20 cellular contexts compared by ENCODE assay signal in genomic region chr3:29212789-29213433, GRCh38.
DNase-seq lines count a peak whose midpoint lies in the region; ATAC-seq, FAIRE-seq and TF ChIP-seq lines count a peak whose summit lies in the region.
"Had no signal": no experiment of that assay in that cellular context is flagged by ENCODE, and none has a peak within 500 bp of the region (broad histone marks: within the 10 kb centered on the region; RNA-seq: fewer than 3 reads in every experiment).

No MANE protein-coding gene starts in this region.

- peak overlapping the region; percentile 18 for H3K4me3 Mint-ChIP-seq in activated naive CD8-positive, alpha-beta T cell treated with anti-CD3 and anti-CD28 coated beads, Interleukin-2, amount 10 ng/mL, durations not matched to agents 7 days and 5 days
- H3K4me3 Mint-ChIP-seq in activated naive CD8-positive, alpha-beta T cell treated with anti-CD3 and anti-CD28 coated beads, Interleukin-2, amount 50 U/mL, for 24 hours = no peak overlapping the region
- H3K4me3 Mint-ChIP-seq in stimulated activated effector memory CD8-positive, alpha-beta T cell treated with anti-CD3 and anti-CD28 coated beads, Interleukin-12 subunit alpha, Interleukin-12 subunit beta, amount 100 ng/mL, for 72 hours = no peak overlapping the region

- H4K20me1 ChIP-seq in PC-3 (ENCODE audit: low read length) = no peaks in the 10 kb centered on the region

- H3K4me1 Mint-ChIP-seq in activated naive CD8-positive, alpha-beta T cell treated with anti-CD3 and anti-CD28 coated beads, Interleukin-2, amount 10 ng/mL, durations not matched to agents 7 days and 5 days = peaks cover 4% of the 10 kb centered on the region
- H3K4me1 Mint-ChIP-seq in activated naive CD8-positive, alpha-beta T cell treated with anti-CD3 and anti-CD28 coated beads, Interleukin-2, amount 50 U/mL, for 24 hours = no peaks in the 10 kb centered on the region
- no peaks in the 10 kb centered on the region for H3K4me1 Mint-ChIP-seq in stimulated activated effector memory CD8-positive, alpha-beta T cell treated with anti-CD3 and anti-CD28 coated beads, Interleukin-12 subunit alpha, Interleukin-12 subunit beta, amount 100 ng/mL, for 72 hours

- no peaks in the 10 kb centered on the region for H3K79me2 ChIP-seq in PC-3 (ENCODE audit: low read length)

- peaks cover 12% of the 10 kb centered on the region for H3K4me1 ChIP-seq in PC-3 (ENCODE audit: insufficient read depth, low read length)

- intact Hi-C loops in PC-3 (cut with micrococcal nuclease) = no loop called here

- peaks cover 3% of the 10 kb centered on the region for H3K36me3 Mint-ChIP-seq in activated naive CD8-positive, alpha-beta T cell treated with anti-CD3 and anti-CD28 coated beads, Interleukin-2, amount 10 ng/mL, durations not matched to agents 7 days and 5 days
- H3K36me3 Mint-ChIP-seq in activated naive CD8-positive, alpha-beta T cell treated with anti-CD3 and anti-CD28 coated beads, Interleukin-2, amount 50 U/mL, for 24 hours (ENCODE audit: low read depth) = no peaks in the 10 kb centered on the region
- H3K36me3 Mint-ChIP-seq in stimulated activated effector memory CD8-positive, alpha-beta T cell treated with anti-CD3 and anti-CD28 coated beads, Interleukin-12 subunit alpha, Interleukin-12 subunit beta, amount 100 ng/mL, for 72 hours = no peaks in the 10 kb centered on the region

- no peaks in the 10 kb centered on the region for H3K9me3 ChIP-seq in PC-3 (ENCODE audit: low read length)

- no peaks in the 10 kb centered on the region for H3K27me3 Mint-ChIP-seq in activated naive CD8-positive, alpha-beta T cell treated with anti-CD3 and anti-CD28 coated beads, Interleukin-2, amount 10 ng/mL, durations not matched to agents 7 days and 5 days
- H3K27me3 Mint-ChIP-seq in activated naive CD8-positive, alpha-beta T cell treated with anti-CD3 and anti-CD28 coated beads, Interleukin-2, amount 50 U/mL, for 24 hours = peaks cover 2% of the 10 kb centered on the region

- peak overlapping the region; percentile 68 for H3K27ac Mint-ChIP-seq in activated naive CD8-positive, alpha-beta T cell treated with anti-CD3 and anti-CD28 coated beads, Interleukin-2, amount 10 ng/mL, durations not matched to agents 7 days and 5 days
- no peak overlapping the region for H3K27ac Mint-ChIP-seq in activated naive CD8-positive, alpha-beta T cell treated with anti-CD3 and anti-CD28 coated beads, Interleukin-2, amount 50 U/mL, for 24 hours
- no peak overlapping the region for H3K27ac Mint-ChIP-seq in stimulated activated effector memory CD8-positive, alpha-beta T cell treated with anti-CD3 and anti-CD28 coated beads, Interleukin-12 subunit alpha, Interleukin-12 subunit beta, amount 100 ng/mL, for 72 hours

- H3K27me3 ChIP-seq in PC-3 (ENCODE audit: low read length) = no peaks in the 10 kb centered on the region

- no peaks in the 10 kb centered on the region for H3F3A ChIP-seq in PC-3 (ENCODE audit: low read length, unreplicated experiment)

- FAIRE-seq in frontal cortex (lab: Jason Lieb, UNC) = no peak
- FAIRE-seq: H1, HepG2, RCC 7860 had no signal

- no peak overlapping the region for H3K9ac ChIP-seq in PC-3 (ENCODE audit: low read length)

- ATAC-seq in activated naive CD8-positive, alpha-beta T cell treated with anti-CD3 and anti-CD28 coated beads, Interleukin-2, amount 10 ng/mL, durations not matched to agents 7 days and 5 days (ENCODE audit: low read depth) = peak; percentile 81
- ATAC-seq in activated naive CD8-positive, alpha-beta T cell treated with anti-CD3 and anti-CD28 coated beads, Interleukin-2, amount 50 U/mL, for 24 hours = no peak
- no peak; the same call in 1 of the 2 replicates for ATAC-seq in PC-3
- ATAC-seq in stimulated activated effector memory CD8-positive, alpha-beta T cell treated with anti-CD3 and anti-CD28 coated beads, Interleukin-12 subunit alpha, Interleukin-12 subunit beta, amount 100 ng/mL, for 72 hours = peak; percentile 87
- ATAC-seq: HepG2 had no signal

- no peak for DNase-seq in activated naive CD8-positive, alpha-beta T cell treated with anti-CD3 and anti-CD28 coated beads, Interleukin-2, amount 10 ng/mL, durations not matched to agents 7 days and 5 days
- DNase-seq in activated naive CD8-positive, alpha-beta T cell treated with anti-CD3 and anti-CD28 coated beads, Interleukin-2, amount 50 U/mL, for 24 hours = no peak
- peak; percentile 43 for DNase-seq in PC-3
- DNase-seq in epithelial cell of prostate (ENCODE audit: low read depth, low spot score) = no peak
- no peak for DNase-seq in stimulated activated effector memory CD8-positive, alpha-beta T cell treated with anti-CD3 and anti-CD28 coated beads, Interleukin-12 subunit alpha, Interleukin-12 subunit beta, amount 100 ng/mL, for 72 hours (ENCODE audit: low spot score in 2 of 2)
- no peak for DNase-seq in iPS-NIHi7 (ENCODE audit: extremely low spot score)
- DNase-seq in glomerular visceral epithelial cell (ENCODE audit: extremely low spot score) = no peak
- DNase-seq in frontal cortex (ENCODE audit: low spot score in 2 of 2) = no peak
- DNase-seq: COR-L47, DMS153, KG1, NCI-H1048, NCI-H1436 treated with DMSO at 0.1 percent for 48 hours, NCI-H2081, NCI-H2227 treated with DMSO at 0.1 percent for 48 hours, Right ventricle myocardium superior had no signal

- H3K4me2 ChIP-seq in PC-3 (ENCODE audit: low read length) = no peak overlapping the region

- H3K9me3 Mint-ChIP-seq in activated naive CD8-positive, alpha-beta T cell treated with anti-CD3 and anti-CD28 coated beads, Interleukin-2, amount 10 ng/mL, durations not matched to agents 7 days and 5 days = peaks cover 4% of the 10 kb centered on the region
- H3K9me3 Mint-ChIP-seq in activated naive CD8-positive, alpha-beta T cell treated with anti-CD3 and anti-CD28 coated beads, Interleukin-2, amount 50 U/mL, for 24 hours = no peaks in the 10 kb centered on the region
- H3K9me3 Mint-ChIP-seq in stimulated activated effector memory CD8-positive, alpha-beta T cell treated with anti-CD3 and anti-CD28 coated beads, Interleukin-12 subunit alpha, Interleukin-12 subunit beta, amount 100 ng/mL, for 72 hours = no peaks in the 10 kb centered on the region

- no peak overlapping the region for H3K27ac ChIP-seq in PC-3 (ENCODE audit: low read length)
- H3K27ac ChIP-seq in epithelial cell of prostate = peak overlapping the region; percentile 24
- H3K27ac ChIP-seq: C4-2B had no signal

- no peak overlapping the region for H3K4me3 ChIP-seq in PC-3 (ENCODE audit: low read length)

- POLR2A ChIA-PET in activated naive CD8-positive, alpha-beta T cell treated with anti-CD3 and anti-CD28 coated beads, Interleukin-2, amount 10 ng/mL, durations not matched to agents 7 days and 5 days (lab: Charles Lee) = no interaction called here
- POLR2A ChIA-PET in PC-3 (lab: Charles Lee; ENCODE audit: unreplicated experiment) = no interaction called here

- CTCF ChIA-PET in PC-3 (lab: Charles Lee) = no interaction called here

- no peak overlapping the region for H2AFZ ChIP-seq in PC-3 (ENCODE audit: low read length)

- no TSS peak for BruUV-seq in PC-3 (replicated peaks; lab: Mats Ljungman, UMichigan)

- H3K9me2 ChIP-seq in PC-3 (replicated peaks; ENCODE audit: low read length) = no peaks in the 10 kb centered on the region

- no peak for TF ChIP-seq CTCF in PC-3 (conservative IDR thresholded peaks at IDR 0.05; ENCODE audit: low read depth, low read length)

- H3K36me3 ChIP-seq in PC-3 (ENCODE audit: low read depth, low read length) = no peaks in the 10 kb centered on the region

Comparison
In these comparisons a context has a peak if more than half of its experiments do, and no peak if none do; other contexts are left out.
1. ATAC-seq: peak in activated naive CD8-positive, alpha-beta T cell treated with anti-CD3 and anti-CD28 coated beads, Interleukin-2, amount 10 ng/mL, durations not matched to agents 7 days and 5 days (single experiment) and stimulated activated effector memory CD8-positive, alpha-beta T cell treated with anti-CD3 and anti-CD28 coated beads, Interleukin-12 subunit alpha, Interleukin-12 subunit beta, amount 100 ng/mL, for 72 hours (single experiment); none in activated naive CD8-positive, alpha-beta T cell treated with anti-CD3 and anti-CD28 coated beads, Interleukin-2, amount 50 U/mL, for 24 hours (single experiment) and PC-3 (single experiment).